8 cellular contexts compared by ENCODE assay signal in the genomic region with DNA sequence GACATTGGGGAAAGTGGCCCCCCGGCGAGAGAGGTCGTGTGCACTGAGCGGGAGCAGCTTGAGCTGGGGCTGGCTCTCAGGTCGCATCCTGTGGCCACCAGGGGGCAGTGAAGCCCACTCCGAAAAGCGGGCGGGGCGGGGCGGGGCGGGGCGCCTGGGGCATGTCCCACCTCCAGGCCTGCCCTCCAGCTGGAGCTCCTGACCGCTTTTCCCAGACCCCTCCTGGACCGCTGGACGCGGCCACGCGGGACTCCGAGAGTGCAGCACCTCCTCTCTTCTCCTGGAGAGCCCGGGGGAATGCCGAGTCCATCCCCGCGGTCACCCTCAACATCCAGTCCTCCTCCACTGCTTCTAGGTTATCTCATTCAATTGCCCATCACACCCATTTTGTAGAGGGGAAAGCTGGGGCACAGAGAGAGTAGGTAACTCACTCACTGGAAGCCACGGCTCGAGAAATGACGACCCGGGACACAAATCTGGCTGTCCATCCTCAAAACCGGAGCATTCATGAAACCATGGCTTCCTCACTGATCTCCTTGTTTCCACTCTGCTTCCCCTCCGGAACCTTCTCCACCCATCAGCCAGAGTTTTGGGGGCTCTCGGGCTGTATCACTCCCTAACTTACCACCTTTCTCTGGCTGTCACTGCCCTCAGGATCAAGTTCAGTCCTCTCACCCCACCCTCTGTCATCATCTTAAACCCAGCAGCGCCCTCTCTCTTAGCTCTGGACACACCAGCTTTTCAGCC. TPM values are rescaled to one million over a fixed set of nuclear protein-coding genes. Genes with fewer than 3 reads are reported as not detected.
DNase-seq lines count a peak whose midpoint lies in the region; ATAC-seq and TF ChIP-seq lines count a peak whose summit lies in the region.

No MANE protein-coding gene starts in this region.

- H3K9me3 ChIP-seq in liver (ENCODE audit: control insufficient read depth in 4 of 4, low read length in 3 of 4) = no peaks in the 10 kb centered on the region

- peak; percentile 72 for TF ChIP-seq CTCF in liver (IDR thresholded peaks at IDR 0.05; ENCODE audit: low read depth, low read length, missing input control)

- H3K9ac ChIP-seq in liver (ENCODE audit: low read depth in 1 of 2, low read length in 2 of 2) = no peak overlapping the region

- peak overlapping the region; percentile 21 to 72 for H3K27ac ChIP-seq in liver (ENCODE audit: low read depth in 1 of 2, low read length in 2 of 2)

- peak; percentile 83 to 86 for TF ChIP-seq RAD21 in liver (IDR thresholded peaks at IDR 0.05)

- peak; percentile 58 for ATAC-seq in HG03108 (IDR thresholded peaks at IDR 0.05; ENCODE audit: unreplicated experiment)

- H3K4me1 ChIP-seq in liver (ENCODE audit: control insufficient read depth in 4 of 4, insufficient read depth in 4 of 4, low read length in 3 of 4) = peaks cover 12 to 48% (median 42%) of the 10 kb centered on the region in 4 donors

- H3K4me3 ChIP-seq in liver (ENCODE audit: low read depth in 1 of 3, low read length in 3 of 3) = peak overlapping the region; percentile 8 to 42 (median 42)

- WGBS in liver = 7% methylated on average over 31 of the region's 31 CpGs

- DNase-seq in NCI-H524 (lab: John Stamatoyannopoulos, UW) = peak; percentile 65 to 86
- DNase-seq in NCI-H524 treated with DMSO at 0.1 percent for 48 hours (lab: John Stamatoyannopoulos, UW) = no peak
- DNase-seq in NCI-H345 treated with DMSO at 0.1 percent for 48 hours (lab: John Stamatoyannopoulos, UW; ENCODE audit: unreplicated experiment) = peak; percentile 70
- peak; percentile 81 for DNase-seq in activated CD4-positive, alpha-beta T cell treated with anti-CD3 and anti-CD28 coated beads, Interleukin-2, amount 50 U/mL, for 1 hour
- DNase-seq in dermis blood vessel endothelial cell = peak; percentile 86
- DNase-seq in stimulated activated CD4-positive, alpha-beta T cell treated with anti-CD3 and anti-CD28 coated beads, Interleukin-4, amount 100 ng/mL, for 1 hour = peak; percentile 82

- H3K27me3 ChIP-seq in liver (ENCODE audit: control insufficient read depth in 4 of 4, insufficient read depth in 4 of 4, low read length in 3 of 4) = no peaks in the 10 kb centered on the region

- H3K36me3 ChIP-seq in liver (ENCODE audit: control insufficient read depth in 4 of 4, insufficient read depth in 3 of 4, low read depth in 1 of 4, low read length in 3 of 4) = no peaks in the 10 kb centered on the region

TF ChIP-seq in liver, 16 proteins besides CTCF, POLR2A, EP300 and RAD21:
- TF ChIP-seq FOXA1 (IDR thresholded peaks at IDR 0.05) = peak; percentile 9
- TF ChIP-seq GABPA (IDR thresholded peaks at IDR 0.05 in 1 of 2, conservative IDR thresholded peaks at IDR 0.05 in 1 of 2) = peak in 1 of 2 donors; percentile 46
- TF ChIP-seq FOXA2 (IDR thresholded peaks at IDR 0.05) = no peak
- no peak for TF ChIP-seq YY1 (IDR thresholded peaks at IDR 0.05)

RNA-seq across cellular contexts. Expression of gene COX4I2, which starts 24.1 kb away (rescaled TPM):
- total RNA-seq in dermis blood vessel endothelial cell (not detected in 2 replicates), liver (under 1 TPM in 1 of 2 donors, not detected in 1; 0.59 TPM)
- polyA plus RNA-seq in liver = under 1 TPM; 0.35 to 0.81 TPM

RNA-seq across cellular contexts. Expression of gene ID1, which starts 56.7 kb away (rescaled TPM):
- total RNA-seq in dermis blood vessel endothelial cell (768 and 1,287 TPM in 2 replicates), liver (100 to 1,000 TPM in 1 of 2 donors, 10 to 100 TPM in 1; 46.4 to 117 TPM)
- polyA plus RNA-seq in liver = 10 to 100 TPM; 33.9 to 96.1 TPM
